2 cellular contexts compared by ENCODE assay signal in the genomic region with DNA sequence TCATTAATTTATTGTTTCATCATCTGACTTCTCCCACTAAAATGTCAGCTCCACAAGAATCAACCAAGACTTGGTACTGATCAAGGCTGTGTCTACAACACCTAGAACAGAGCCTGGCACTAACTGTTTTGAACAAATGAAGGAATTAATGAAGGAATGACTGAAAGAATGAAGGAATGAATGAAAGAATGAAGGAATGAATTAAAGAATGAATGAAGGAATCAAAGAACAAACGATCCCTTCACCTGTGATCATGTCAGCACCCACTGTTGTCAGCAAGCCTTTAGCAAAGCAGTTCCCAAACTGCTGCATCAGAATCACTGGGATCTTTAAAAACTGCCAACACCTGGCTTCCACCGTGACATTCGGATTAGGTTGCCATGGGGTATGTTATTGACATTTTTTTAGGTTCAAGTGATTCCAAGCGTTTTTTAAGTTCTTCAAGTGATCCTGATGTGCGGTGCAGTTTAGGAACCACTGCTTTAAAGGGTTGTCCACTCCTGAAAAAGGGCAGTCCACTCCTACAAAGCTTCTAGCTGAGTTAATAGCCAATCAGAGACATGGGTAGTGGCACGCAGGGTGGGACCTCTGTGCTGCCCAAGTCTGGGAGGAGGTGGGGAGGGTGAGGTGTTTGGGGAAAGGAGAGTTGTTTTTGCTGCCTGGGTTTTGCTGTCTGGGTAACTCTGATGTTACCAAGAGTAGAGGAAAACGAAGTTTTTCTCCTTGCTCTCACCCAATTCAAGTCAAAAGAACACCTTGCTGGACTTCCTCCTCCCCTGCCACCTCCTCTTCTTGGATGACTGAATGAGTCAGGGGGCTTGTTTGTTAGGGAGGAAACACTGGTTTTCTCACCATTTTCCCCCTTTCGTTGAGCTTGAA.
A peak's percentile ranks its signal among the peaks of the same experiment; 100 is the strongest.
TF ChIP-seq lines count a peak whose summit lies in the region.

No MANE protein-coding gene starts in this region.

TF ChIP-seq in A549, 52 proteins besides CTCF, POLR2A, EP300 and RAD21:
- TF ChIP-seq RARB (CRISPR knock-in tag; IDR thresholded peaks at IDR 0.05) (no peak), POLR2AphosphoS2 (conservative IDR thresholded peaks at IDR 0.05; ENCODE audit: low read length) (no peak), EHF (CRISPR knock-in tag; IDR thresholded peaks at IDR 0.05) (no peak), PHF8 (IDR thresholded peaks at IDR 0.05; ENCODE audit: borderline replicate concordance, low read depth) (no peak)

TF ChIP-seq in GM12878, 131 proteins besides CTCF, POLR2A, EP300 and RAD21:
- TF ChIP-seq ZNF24 (IDR thresholded peaks at IDR 0.05) = peak; percentile 88
- TF ChIP-seq NBN (IDR thresholded peaks at IDR 0.05) = no peak
